ENCODE assay signal across 18 cellular contexts in genomic region chr16:56259425-56259779, GRCh38.
"Had no signal": no experiment of that assay in that cellular context is flagged by ENCODE, and none has a peak within 500 bp of the region (broad histone marks: within the 10 kb centered on the region; RNA-seq: fewer than 3 reads in every experiment).

No MANE protein-coding gene starts in this region.

- H3K27ac Mint-ChIP-seq: activated CD4-positive, alpha-beta T cell treated with anti-CD3 and anti-CD28 coated beads, Interleukin-2, amount 10 ng/mL, durations not matched to agents 7 days and 5 days; activated naive CD8-positive, alpha-beta T cell; naive B cell; stimulated activated naive B cell treated with anti-CD40 and anti-IgM and Interleukin-4, amounts not matched to agents 10 μg/mL and 1 μg/mL and 100 μg/mL, for 72 hours; T-helper 2 cell treated with Interferon-gamma antibody and Interleukin-4, amounts not matched to agents 5 μg/mL and 100 μg/mL, for 36 hours; type B pancreatic cell had no signal

- H3K9me3 ChIP-seq: body of pancreas, ovary had no signal

- H3K4me3 ChIP-seq: body of pancreas, ovary had no signal

- H3K9me3 Mint-ChIP-seq: activated CD4-positive, alpha-beta T cell treated with anti-CD3 and anti-CD28 coated beads, Interleukin-2, amount 10 ng/mL, durations not matched to agents 7 days and 5 days; immature natural killer cell; naive B cell; stimulated activated naive B cell treated with anti-CD40 and anti-IgM and Interleukin-4, amounts not matched to agents 10 μg/mL and 1 μg/mL and 100 μg/mL, for 72 hours; T-helper 2 cell treated with Interferon-gamma antibody and Interleukin-4, amounts not matched to agents 5 μg/mL and 100 μg/mL, for 36 hours; type B pancreatic cell had no signal

- H3K36me3 ChIP-seq: ovary had no signal

- H3K4me3 Mint-ChIP-seq: activated CD4-positive, alpha-beta T cell treated with anti-CD3 and anti-CD28 coated beads, Interleukin-2, amount 10 ng/mL, durations not matched to agents 7 days and 5 days; activated naive CD8-positive, alpha-beta T cell; immature natural killer cell; naive B cell; stimulated activated naive B cell treated with anti-CD40 and anti-IgM and Interleukin-4, amounts not matched to agents 10 μg/mL and 1 μg/mL and 100 μg/mL, for 72 hours; T-helper 2 cell treated with Interferon-gamma antibody and Interleukin-4, amounts not matched to agents 5 μg/mL and 100 μg/mL, for 36 hours; type B pancreatic cell had no signal

- H3K27me3 ChIP-seq: body of pancreas, ovary had no signal

- DNase-seq: activated CD4-positive, alpha-beta T cell treated with anti-CD3 and anti-CD28 coated beads, Interleukin-2, amount 10 ng/mL, durations not matched to agents 7 days and 5 days; activated CD4-positive, CD25-positive, alpha-beta regulatory T cell; activated CD8-positive, alpha-beta memory T cell treated with anti-CD3 and anti-CD28 coated beads, Interleukin-2, amount 50 U/mL, for 48 hours; activated gamma-delta T cell treated with Interleukin-2 at 50 U/mL for 16 hours; amniotic stem cell; body of pancreas; dermis blood vessel endothelial cell; erythroblast; immature natural killer cell; left colon; naive B cell; ovary; stimulated activated CD4-positive, alpha-beta T cell treated with anti-CD3 and anti-CD28 coated beads, Interleukin-2, amount 100 ng/mL, for 48 hours; stimulated activated naive B cell treated with anti-CD40 and anti-IgM and Interleukin-4, amounts not matched to agents 10 μg/mL and 1 μg/mL and 100 μg/mL, for 72 hours; SW 1271 had no signal

- H3K27me3 Mint-ChIP-seq: type B pancreatic cell had no signal

- H3K27ac ChIP-seq: body of pancreas, ovary had no signal

- ATAC-seq: body of pancreas; left colon; stimulated activated naive B cell treated with anti-CD40 and anti-IgM and Interleukin-4, amounts not matched to agents 10 μg/mL and 1 μg/mL and 100 μg/mL, for 72 hours had no signal

- H3K4me1 ChIP-seq: body of pancreas had no signal

- H3K36me3 Mint-ChIP-seq: activated naive CD8-positive, alpha-beta T cell; immature natural killer cell; naive B cell; stimulated activated naive B cell treated with anti-CD40 and anti-IgM and Interleukin-4, amounts not matched to agents 10 μg/mL and 1 μg/mL and 100 μg/mL, for 72 hours; type B pancreatic cell had no signal
